ENCODE assay signal across 8 cellular contexts in the genomic region with DNA sequence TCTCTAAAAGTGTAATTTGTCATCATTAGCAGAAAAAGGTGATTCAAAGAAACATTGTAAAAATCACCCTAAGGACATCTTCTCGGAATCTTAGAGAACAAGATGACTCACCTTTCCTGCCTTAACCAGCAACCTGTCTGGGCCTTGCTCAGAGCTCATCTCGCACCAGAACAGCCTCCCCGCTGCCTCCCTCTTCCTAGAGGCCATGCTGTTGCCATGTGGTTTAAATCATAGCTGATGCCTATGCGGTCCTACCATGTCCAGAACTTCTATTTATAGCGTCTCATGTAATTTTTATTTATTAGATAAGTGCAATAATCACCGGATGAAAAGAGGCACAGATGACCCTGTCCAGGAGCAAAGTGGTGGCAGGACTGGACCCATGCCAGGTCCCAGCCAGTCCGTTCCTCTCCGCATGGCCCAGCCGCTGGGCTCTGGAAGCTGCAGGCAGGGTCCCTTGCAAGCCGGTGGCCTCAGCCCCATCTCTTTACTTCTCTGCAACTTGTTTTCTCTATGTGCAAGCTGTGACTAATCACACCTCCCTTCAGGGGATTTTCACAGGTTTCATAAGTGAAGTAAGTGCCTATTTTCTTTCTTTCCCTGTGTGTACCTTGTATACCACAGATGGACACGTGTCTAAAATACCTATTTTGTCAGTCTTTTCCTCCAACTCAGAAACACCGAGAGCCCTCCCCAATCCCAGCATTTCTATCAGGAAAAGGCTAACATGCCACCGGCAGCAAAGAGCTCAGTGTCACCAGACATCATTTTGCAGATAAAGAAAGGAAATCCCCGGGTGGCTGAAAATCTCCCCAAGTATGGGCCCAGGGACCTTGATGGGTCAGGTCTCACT. TPM values are rescaled to one million over a fixed set of nuclear protein-coding genes. Genes with fewer than 3 reads are reported as not detected.
DNase-seq lines count a peak whose midpoint lies in the region; ATAC-seq and TF ChIP-seq lines count a peak whose summit lies in the region.

No MANE protein-coding gene starts in this region.

- intact Hi-C loops in activated CD4-positive, alpha-beta T cell treated with anti-CD3 and anti-CD28 coated beads for 36 hours (cut with DNase I, micrococcal nuclease): loop anchor here (1.0 to 5.0 kb wide), 12 partner anchors 18 to 894 kb away; no protein-coding TSS in a partner anchor
- intact Hi-C loops in mucosa of descending colon (cut with DNase I, micrococcal nuclease): no loop called here

- H3K27me3 ChIP-seq in brain microvascular endothelial cell (replicated peaks): no peaks in the 10 kb centered on the region

- H3K4me3 ChIP-seq in mucosa of descending colon (no peak overlapping the region), brain microvascular endothelial cell (ENCODE audit: low read depth, low read length) (no peak overlapping the region)

- H3K36me3 ChIP-seq in mucosa of descending colon (ENCODE audit: low read depth): no peaks in the 10 kb centered on the region
- no peaks in the 10 kb centered on the region for H3K36me3 ChIP-seq in brain microvascular endothelial cell (replicated peaks)

- CTCF ChIA-PET in activated CD4-positive, alpha-beta T cell treated with anti-CD3 and anti-CD28 coated beads for 36 hours (lab: Charles Lee): interaction anchor here (0.6 to 1.0 kb wide), 4 partner anchors 15 to 564 kb away, joined by 3 to 4 read pairs (median 3); no protein-coding TSS in a partner anchor

- peak overlapping the region; percentile 99 for H3K27ac Mint-ChIP-seq in activated CD4-positive, alpha-beta T cell treated with anti-CD3 and anti-CD28 coated beads for 36 hours
- peak overlapping the region; percentile 99 for H3K27ac Mint-ChIP-seq in activated T-cell treated with anti-CD3 and anti-CD28 coated beads, Interleukin-2, amount 50 U/mL, for 24 hours

- peaks cover 5% of the 10 kb centered on the region for H3K9me3 Mint-ChIP-seq in activated CD4-positive, alpha-beta T cell treated with anti-CD3 and anti-CD28 coated beads for 36 hours (ENCODE audit: low read depth)
- H3K9me3 Mint-ChIP-seq in activated T-cell treated with anti-CD3 and anti-CD28 coated beads, Interleukin-2, amount 50 U/mL, for 24 hours: peaks cover 4% of the 10 kb centered on the region

- H3K4me1 Mint-ChIP-seq in activated CD4-positive, alpha-beta T cell treated with anti-CD3 and anti-CD28 coated beads for 36 hours: peaks cover 80% of the 10 kb centered on the region
- peaks cover 86% of the 10 kb centered on the region for H3K4me1 Mint-ChIP-seq in activated T-cell treated with anti-CD3 and anti-CD28 coated beads, Interleukin-2, amount 50 U/mL, for 24 hours (ENCODE audit: low read depth)

- H3K9me3 ChIP-seq in mucosa of descending colon: no peaks in the 10 kb centered on the region

- POLR2A ChIA-PET in activated CD4-positive, alpha-beta T cell treated with anti-CD3 and anti-CD28 coated beads for 36 hours (lab: Charles Lee): interaction anchor here (0.6 to 2.1 kb wide), 9 partner anchors 18 to 450 kb away, joined by 3 to 20 read pairs (median 8); a partner anchor contains a TSS

- ATAC-seq in activated CD4-positive, alpha-beta T cell treated with anti-CD3 and anti-CD28 coated beads for 36 hours: peak; percentile 80
- ATAC-seq in HG03354 (IDR thresholded peaks at IDR 0.05; ENCODE audit: poor library complexity, severe bottlenecking, unreplicated experiment) (peak; percentile 76), mucosa of descending colon (peak; percentile 66)

- no peaks in the 10 kb centered on the region for H3K27me3 Mint-ChIP-seq in activated CD4-positive, alpha-beta T cell treated with anti-CD3 and anti-CD28 coated beads for 36 hours
- H3K27me3 Mint-ChIP-seq in activated T-cell treated with anti-CD3 and anti-CD28 coated beads, Interleukin-2, amount 50 U/mL, for 24 hours: no peaks in the 10 kb centered on the region

- H3K36me3 Mint-ChIP-seq in activated CD4-positive, alpha-beta T cell treated with anti-CD3 and anti-CD28 coated beads for 36 hours (ENCODE audit: low read depth): peaks cover 6% of the 10 kb centered on the region
- H3K36me3 Mint-ChIP-seq in activated T-cell treated with anti-CD3 and anti-CD28 coated beads, Interleukin-2, amount 50 U/mL, for 24 hours (ENCODE audit: low read depth): peaks cover 3% of the 10 kb centered on the region

- H3K4me1 ChIP-seq in mucosa of descending colon (ENCODE audit: low read depth): no peaks in the 10 kb centered on the region

- no peak overlapping the region for H3K27ac ChIP-seq in brain microvascular endothelial cell

- TF ChIP-seq CTCF in mucosa of descending colon (IDR thresholded peaks at IDR 0.05) (no peak), brain microvascular endothelial cell (IDR thresholded peaks at IDR 0.05; ENCODE audit: low read depth, low read length, missing control alignments) (no peak)

- in situ Hi-C loops in brain microvascular endothelial cell (cut with HindIII; ENCODE audit: low pct_ligation_motif_present, low sequenced_read_pairs): loop anchor here (25.0 kb wide), 2 partner anchors 296 to 521 kb away; no protein-coding TSS in a partner anchor

- peak; percentile 80 for DNase-seq in activated CD4-positive, alpha-beta T cell treated with anti-CD3 and anti-CD28 coated beads for 36 hours
- no peak for DNase-seq in activated CD4-positive, alpha-beta T cell treated with anti-CD3 and anti-CD28 coated beads for 1 hour
- DNase-seq in activated T-cell treated with anti-CD3 and anti-CD28 coated beads, Interleukin-2, amount 50 U/mL, for 24 hours: peak; percentile 71
- DNase-seq in mucosa of descending colon (no peak), NCI-H82 (lab: John Stamatoyannopoulos, UW) (no peak), brain microvascular endothelial cell (no peak), NCI-H1417 (lab: John Stamatoyannopoulos, UW) (no peak)

- peak overlapping the region; percentile 66 for H3K4me3 Mint-ChIP-seq in activated CD4-positive, alpha-beta T cell treated with anti-CD3 and anti-CD28 coated beads for 36 hours
- H3K4me3 Mint-ChIP-seq in activated T-cell treated with anti-CD3 and anti-CD28 coated beads, Interleukin-2, amount 50 U/mL, for 24 hours: peak overlapping the region; percentile 73

RNA-seq across cellular contexts. Expression of a gene that starts 27.1 kb away (rescaled TPM):
- 100 to 1,000 TPM; 107 to 114 TPM for total RNA-seq in activated CD4-positive, alpha-beta T cell treated with anti-CD3 and anti-CD28 coated beads for 36 hours
- total RNA-seq in mucosa of descending colon: 100 to 1,000 TPM; 270 to 371 (median 331) TPM

Comparison
In these comparisons a context has a peak if more than half of its experiments do, and no peak if none do; other contexts are left out.
1. DNase-seq: peak in activated CD4-positive, alpha-beta T cell treated with anti-CD3 and anti-CD28 coated beads for 36 hours (single experiment) and activated T-cell treated with anti-CD3 and anti-CD28 coated beads, Interleukin-2, amount 50 U/mL, for 24 hours (single experiment); none in activated CD4-positive, alpha-beta T cell treated with anti-CD3 and anti-CD28 coated beads for 1 hour (single experiment), mucosa of descending colon (0 of 3), NCI-H82 (single experiment), brain microvascular endothelial cell (single experiment) and NCI-H1417 (0 of 3).
2. intact Hi-C loops: an anchor here in activated CD4-positive, alpha-beta T cell treated with anti-CD3 and anti-CD28 coated beads for 36 hours (1.0 to 5.0 kb wide); none called in mucosa of descending colon.
3. Peak in every context shown above with its lines, with median percentiles within 50 percentile points of each other: ATAC-seq.